Comparison of ENCODE assay signal across 9 cellular contexts in genomic region chr7:75737856-75738603, GRCh38. TPM values are rescaled to one million over a fixed set of nuclear protein-coding genes. Genes with fewer than 3 reads are reported as not detected.
A peak's percentile ranks its signal among the peaks of the same experiment; 100 is the strongest.
DNase-seq lines count a peak whose midpoint lies in the region; ATAC-seq, FAIRE-seq and TF ChIP-seq lines count a peak whose summit lies in the region.
"Had no signal": no experiment of that assay in that cellular context is flagged by ENCODE, and none has a peak within 500 bp of the region (broad histone marks: within the 10 kb centered on the region; RNA-seq: fewer than 3 reads in every experiment).

No MANE protein-coding gene starts in this region.

- CTCF ChIA-PET in A549 (lab: Yijun Ruan, JAX) = interaction anchor here (0.8 to 2.7 kb wide), 5 partner anchors 9 to 78 kb away, joined by 3 to 15 read pairs (median 4); no protein-coding TSS in a partner anchor

- no peak for TF ChIP-seq EP300 in A549 (IDR thresholded peaks at IDR 0.05)

- H3K9me3 Mint-ChIP-seq in activated T-helper 1 cell treated with anti-CD3 and anti-CD28 coated beads, Interleukin-12 subunit alpha, Interleukin-12 subunit beta, Interleukin-2, Interleukin-4 antibody, amounts not matched to agents 30 ng/mL and 10 ng/mL and 1 ng/mL, durations not matched to agents 14 hours and 24 hours and 36 hours = no peaks in the 10 kb centered on the region
- H3K9me3 Mint-ChIP-seq in stimulated activated naive B cell treated with anti-CD40 and anti-IgM and Interleukin-4, amounts not matched to agents 10 μg/mL and 1 μg/mL and 100 μg/mL, for 72 hours = peaks cover 0 to 5% of the 10 kb centered on the region in 2 donors

- ATAC-seq in A549 = peak; percentile 1 to 4; a peak in 2 of 6 replicates
- no peak for ATAC-seq in stimulated activated naive B cell treated with anti-CD40 and anti-IgM and Interleukin-4, amounts not matched to agents 10 μg/mL and 1 μg/mL and 100 μg/mL, for 72 hours (replicated peaks)
- ATAC-seq in GM18519 (IDR thresholded peaks at IDR 0.05; ENCODE audit: low FRiP score, unreplicated experiment) = no peak

- TF ChIP-seq RAD21 in A549 (conservative IDR thresholded peaks at IDR 0.05 in 1 of 2, IDR thresholded peaks at IDR 0.05 in 1 of 2) = no peak

- WGBS in A549 (ENCODE audit: missing lambda C conversion rate) = 18% methylated on average over 18 of the region's 18 CpGs

- H3K4me1 ChIP-seq in A549 = peaks cover 53% of the 10 kb centered on the region

- H3K27ac ChIP-seq in A549 = peak overlapping the region; percentile 91

- H3K36me3 Mint-ChIP-seq in activated T-helper 1 cell treated with anti-CD3 and anti-CD28 coated beads, Interleukin-12 subunit alpha, Interleukin-12 subunit beta, Interleukin-2, Interleukin-4 antibody, amounts not matched to agents 30 ng/mL and 10 ng/mL and 1 ng/mL, durations not matched to agents 14 hours and 24 hours and 36 hours (ENCODE audit: low read depth) = no peaks in the 10 kb centered on the region
- H3K36me3 Mint-ChIP-seq in stimulated activated naive B cell treated with anti-CD40 and anti-IgM and Interleukin-4, amounts not matched to agents 10 μg/mL and 1 μg/mL and 100 μg/mL, for 72 hours = peaks cover 3% of the 10 kb centered on the region in 2 donors

- TF ChIP-seq CTCF in A549 (IDR thresholded peaks at IDR 0.05) = no peak
- TF ChIP-seq CTCF in GM12875 (IDR thresholded peaks at IDR 0.05; ENCODE audit: borderline replicate concordance, insufficient read depth, low read depth, low read length) = no peak

- POLR2A ChIA-PET in A549 (lab: Yijun Ruan, JAX) = no interaction called here

- peaks cover 17% of the 10 kb centered on the region for H3K27me3 Mint-ChIP-seq in activated T-helper 1 cell treated with anti-CD3 and anti-CD28 coated beads, Interleukin-12 subunit alpha, Interleukin-12 subunit beta, Interleukin-2, Interleukin-4 antibody, amounts not matched to agents 30 ng/mL and 10 ng/mL and 1 ng/mL, durations not matched to agents 14 hours and 24 hours and 36 hours (ENCODE audit: insufficient read depth)
- H3K27me3 Mint-ChIP-seq in stimulated activated naive B cell treated with anti-CD40 and anti-IgM and Interleukin-4, amounts not matched to agents 10 μg/mL and 1 μg/mL and 100 μg/mL, for 72 hours = no peaks in the 10 kb centered on the region

- intact Hi-C loops in activated T-helper 1 cell treated with anti-CD3 and anti-CD28 coated beads, Interleukin-12 subunit alpha, Interleukin-12 subunit beta, Interleukin-2, Interleukin-4 antibody, amounts not matched to agents 30 ng/mL and 10 ng/mL and 1 ng/mL, durations not matched to agents 14 hours and 24 hours and 36 hours (cut with micrococcal nuclease) = loop anchor here (2.0 to 5.0 kb wide), 4 partner anchors 105 to 1999 kb away; partner anchors contain the start of gene ABHD11

- H3K4me2 ChIP-seq in A549 = peak overlapping the region; percentile 94

- H3K9me3 ChIP-seq in A549 = no peaks in the 10 kb centered on the region
- no peaks in the 10 kb centered on the region for H3K9me3 ChIP-seq in iPS-18c (ENCODE audit: control insufficient read depth, insufficient read depth, low read length)

- peak overlapping the region; percentile 97 for H3K4me3 ChIP-seq in A549
- H3K4me3 ChIP-seq in GM12875 (ENCODE audit: low read depth, low read length) = peak overlapping the region; percentile 93
- H3K4me3 ChIP-seq in iPS-18c (ENCODE audit: insufficient read depth, low read depth, low read length) = peak overlapping the region; percentile 95

- peak overlapping the region; percentile 48 for H3K27ac Mint-ChIP-seq in activated T-helper 1 cell treated with anti-CD3 and anti-CD28 coated beads, Interleukin-12 subunit alpha, Interleukin-12 subunit beta, Interleukin-2, Interleukin-4 antibody, amounts not matched to agents 30 ng/mL and 10 ng/mL and 1 ng/mL, durations not matched to agents 14 hours and 24 hours and 36 hours
- H3K27ac Mint-ChIP-seq in stimulated activated naive B cell treated with anti-CD40 and anti-IgM and Interleukin-4, amounts not matched to agents 10 μg/mL and 1 μg/mL and 100 μg/mL, for 72 hours = peak overlapping the region; percentile 77

- no peak for TF ChIP-seq POLR2A in A549 (IDR thresholded peaks at IDR 0.05; ENCODE audit: low read length)

- H3K4me3 Mint-ChIP-seq in activated T-helper 1 cell treated with anti-CD3 and anti-CD28 coated beads, Interleukin-12 subunit alpha, Interleukin-12 subunit beta, Interleukin-2, Interleukin-4 antibody, amounts not matched to agents 30 ng/mL and 10 ng/mL and 1 ng/mL, durations not matched to agents 14 hours and 24 hours and 36 hours = peak overlapping the region; percentile 87
- peak overlapping the region; percentile 85 to 87 for H3K4me3 Mint-ChIP-seq in stimulated activated naive B cell treated with anti-CD40 and anti-IgM and Interleukin-4, amounts not matched to agents 10 μg/mL and 1 μg/mL and 100 μg/mL, for 72 hours

- FAIRE-seq in A549 (lab: Jason Lieb, UNC) = no peak

- no peak for DNase-seq in A549 (ENCODE audit: low read depth in 1 of 2, low spot score in 1 of 2)
- DNase-seq in activated T-helper 1 cell treated with anti-CD3 and anti-CD28 coated beads, Interleukin-12 subunit alpha, Interleukin-12 subunit beta, Interleukin-2, Interleukin-4 antibody, amounts not matched to agents 30 ng/mL and 10 ng/mL and 1 ng/mL, durations not matched to agents 14 hours and 24 hours and 36 hours (ENCODE audit: low spot score) = no peak
- no peak for DNase-seq in stimulated activated naive B cell treated with anti-CD40 and anti-IgM and Interleukin-4, amounts not matched to agents 10 μg/mL and 1 μg/mL and 100 μg/mL, for 72 hours
- no peak for DNase-seq in activated gamma-delta T cell treated with Interleukin-2 at 50 U/mL for 16 hours
- DNase-seq in NCI-H446 (lab: John Stamatoyannopoulos, UW) = no peak

- peaks cover 21% of the 10 kb centered on the region for H3K4me1 Mint-ChIP-seq in activated T-helper 1 cell treated with anti-CD3 and anti-CD28 coated beads, Interleukin-12 subunit alpha, Interleukin-12 subunit beta, Interleukin-2, Interleukin-4 antibody, amounts not matched to agents 30 ng/mL and 10 ng/mL and 1 ng/mL, durations not matched to agents 14 hours and 24 hours and 36 hours (ENCODE audit: low read depth)
- peaks cover 29 to 46% of the 10 kb centered on the region in 2 donors for H3K4me1 Mint-ChIP-seq in stimulated activated naive B cell treated with anti-CD40 and anti-IgM and Interleukin-4, amounts not matched to agents 10 μg/mL and 1 μg/mL and 100 μg/mL, for 72 hours

TF ChIP-seq in A549, 52 proteins besides CTCF, POLR2A, EP300 and RAD21:
- TF ChIP-seq BHLHE40 (IDR thresholded peaks at IDR 0.05; ENCODE audit: low read depth, low read length) (no peak), ESRRA (IDR thresholded peaks at IDR 0.05; ENCODE audit: borderline replicate concordance, low read length) (no peak), RCOR1 (IDR thresholded peaks at IDR 0.05; ENCODE audit: low read depth, low read length) (no peak), HDAC2 (IDR thresholded peaks at IDR 0.05) (no peak), GATA3 (IDR thresholded peaks at IDR 0.05; ENCODE audit: borderline replicate concordance) (no peak), ZSCAN20 (CRISPR knock-in tag; IDR thresholded peaks at IDR 0.05) (no peak), SREBF2 (IDR thresholded peaks at IDR 0.05) (no peak), FOSB (CRISPR knock-in tag; IDR thresholded peaks at IDR 0.05) (no peak), KDM5A (IDR thresholded peaks at IDR 0.05) (no peak), JUNB (IDR thresholded peaks at IDR 0.05) (no peak), CHD2 (IDR thresholded peaks at IDR 0.05; ENCODE audit: low read length, partially characterized antibody) (no peak), EHMT2 (IDR thresholded peaks at IDR 0.05; ENCODE audit: low read depth) (no peak), CHD4 (IDR thresholded peaks at IDR 0.05; ENCODE audit: borderline replicate concordance) (no peak), HOXB5 (CRISPR knock-in tag; IDR thresholded peaks at IDR 0.05) (no peak), FOXS1 (CRISPR knock-in tag; IDR thresholded peaks at IDR 0.05) (no peak), RARB (CRISPR knock-in tag; IDR thresholded peaks at IDR 0.05) (no peak), MAFK (IDR thresholded peaks at IDR 0.05; ENCODE audit: partially characterized antibody) (no peak)

RNA-seq across cellular contexts. Expression of gene HIP1, which starts 0.7 kb away (rescaled TPM):
- polyA plus RNA-seq in A549 (2011; rRNA removed) (33.4 and 39.0 TPM in 2 replicates), A549 (2017; fragmentation: RNase III; extraction: RNeasy Plus Mini Kit Qiagen cat#74134 plus additional on column Dnase treatment) (17.3 to 19.6 TPM (median 19.0 TPM) in 3 replicates)
- polyA plus RNA-seq in A549 (2012; cell fraction: cytosol; rRNA removed) = 27.4 and 35.7 TPM in 2 replicates
- polyA plus RNA-seq in A549 (2012; cell fraction: nucleus; rRNA removed) = 31.5 and 36.7 TPM in 2 replicates
- polyA minus RNA-seq in A549 (2011; rRNA and poly(A)+ RNA removed) = 56.5 and 69.9 TPM in 2 replicates
- total RNA-seq in activated T-helper 1 cell treated with anti-CD3 and anti-CD28 coated beads, Interleukin-12 subunit alpha, Interleukin-12 subunit beta, Interleukin-2, Interleukin-4 antibody, amounts not matched to agents 30 ng/mL and 10 ng/mL and 1 ng/mL, durations not matched to agents 14 hours and 24 hours and 36 hours = 2.3 and 3.3 TPM in 2 replicates

RNA-seq across cellular contexts. Expression of gene CCL26, which starts 34.0 kb away (rescaled TPM):
- polyA plus RNA-seq in A549 (2011; rRNA removed) (2.5 and 2.7 TPM in 2 replicates), A549 (2017; fragmentation: RNase III; extraction: RNeasy Plus Mini Kit Qiagen cat#74134 plus additional on column Dnase treatment) (11.6 to 16.3 TPM (median 13.6 TPM) in 3 replicates)
- 3.9 and 4.1 TPM in 2 replicates for polyA plus RNA-seq in A549 (2012; cell fraction: cytosol; rRNA removed)
- 2.0 and 2.4 TPM in 2 replicates for polyA plus RNA-seq in A549 (2012; cell fraction: nucleus; rRNA removed)
- polyA minus RNA-seq in A549 (2011; rRNA and poly(A)+ RNA removed) = 1.7 and 2.4 TPM in 2 replicates
- not detected in 2 replicates for total RNA-seq in activated T-helper 1 cell treated with anti-CD3 and anti-CD28 coated beads, Interleukin-12 subunit alpha, Interleukin-12 subunit beta, Interleukin-2, Interleukin-4 antibody, amounts not matched to agents 30 ng/mL and 10 ng/mL and 1 ng/mL, durations not matched to agents 14 hours and 24 hours and 36 hours
- total RNA-seq: pulmonary artery endothelial cell had no signal

Comparison
In these comparisons a context has a peak if more than half of its experiments do, and no peak if none do; other contexts are left out.
1. ATAC-seq: peak in A549 (2 of 2); none in stimulated activated naive B cell treated with anti-CD40 and anti-IgM and Interleukin-4, amounts not matched to agents 10 μg/mL and 1 μg/mL and 100 μg/mL, for 72 hours (0 of 2) and GM18519 (single experiment).
2. Peak in every context shown above with its lines, with median percentiles within 50 percentile points of each other: H3K4me3 ChIP-seq.